In genomic region chr19:33440241-33440640, GRCh38 we compare ENCODE assay signal across 19 cellular contexts.
A peak's percentile ranks its signal among the peaks of the same experiment; 100 is the strongest.
DNase-seq lines count a peak whose midpoint lies in the region; ATAC-seq, FAIRE-seq and TF ChIP-seq lines count a peak whose summit lies in the region.
"Had no signal": no experiment of that assay in that cellular context is flagged by ENCODE, and none has a peak within 500 bp of the region (broad histone marks: within the 10 kb centered on the region; RNA-seq: fewer than 3 reads in every experiment).

No MANE protein-coding gene starts in this region.

- H3K14ac ChIP-seq in neuronal stem cell (ENCODE audit: low read length), result no peak overlapping the region

- no peaks in the 10 kb centered on the region for H3K9me3 Mint-ChIP-seq in stimulated activated naive CD8-positive, alpha-beta T cell treated with anti-CD3 and anti-CD28 coated beads, Interleukin-15, amount 100 ng/mL, for 72 hours

- in situ Hi-C loops in K562 (cut with MboI), result loop anchor here (25.0 kb wide), 1 partner anchor 1272 kb away; no protein-coding TSS in a partner anchor

- no peak overlapping the region for H2BK120ac ChIP-seq in neuronal stem cell (ENCODE audit: low read depth, low read length)

- H3K23ac ChIP-seq in neuronal stem cell (ENCODE audit: low read depth, low read length, poor library complexity), result peak overlapping the region; percentile 44

- peaks cover 0 to 5% of the 10 kb centered on the region in 2 experiments; a peak in 2 of 5 replicates for H3K4me1 ChIP-seq in K562 (replicated peaks in 1 of 2; ENCODE audit: control insufficient read depth in 2 of 2, insufficient read depth in 2 of 2, low read length in 2 of 2)
- peaks cover 7 to 8% of the 10 kb centered on the region in 2 donors for H3K4me1 ChIP-seq in neuronal stem cell (ENCODE audit: control insufficient read depth in 2 of 2, insufficient read depth in 1 of 2, low read depth in 1 of 2, low read length in 2 of 2)
- no peaks in the 10 kb centered on the region for H3K4me1 ChIP-seq in breast epithelium

- H3K18ac ChIP-seq in neuronal stem cell (ENCODE audit: low read length), result no peak overlapping the region

- no peak overlapping the region for H2BK12ac ChIP-seq in neuronal stem cell (ENCODE audit: low read length)

- DNase-seq in stimulated activated naive CD8-positive, alpha-beta T cell treated with anti-CD3 and anti-CD28 coated beads, Interleukin-15, amount 100 ng/mL, for 72 hours, result no peak
- DNase-seq in stimulated activated naive CD8-positive, alpha-beta T cell treated with anti-CD3 and anti-CD28 coated beads, Interleukin-15, Interleukin-2, amounts not matched to agents 100 U/mL and 50 U/mL, for 24 hours, result no peak
- DNase-seq in K562 (ENCODE audit: extremely low read depth in 1 of 4, low spot score in 3 of 4) (no peak), neuronal stem cell (ENCODE audit: low spot score) (no peak), breast epithelium (ENCODE audit: low spot score in 2 of 2) (no peak), RPMI8226 (no peak), frontal cortex (ENCODE audit: low spot score in 2 of 2) (no peak)
- DNase-seq: AML-193, DMS79, GOT3, KBM-7, NCI-H1417 treated with DMSO at 0.1 percent for 48 hours, NCI-H187 treated with DMSO at 0.1 percent for 48 hours, NCI-H226, NCI-H82, PC-3 had no signal

- BruUV-seq in K562 (replicated peaks; lab: Mats Ljungman, UMichigan), result no TSS peak

- H3K27me3 Mint-ChIP-seq in stimulated activated naive CD8-positive, alpha-beta T cell treated with anti-CD3 and anti-CD28 coated beads, Interleukin-15, amount 100 ng/mL, for 72 hours, result no peaks in the 10 kb centered on the region

- no peak for TF ChIP-seq RAD21 in K562 (CRISPR knock-in tag; conservative IDR thresholded peaks at IDR 0.05 in 1 of 2, IDR thresholded peaks at IDR 0.05 in 1 of 2)

- TF ChIP-seq EP300 in K562 (IDR thresholded peaks at IDR 0.05; ENCODE audit: low read length), result no peak

- intact Hi-C loops in K562 (cut with micrococcal nuclease), result no loop called here
- intact Hi-C loops in breast epithelium (cut with DNase I; ENCODE audit: low total_unique reads), result no loop called here

- WGBS in K562 (ENCODE audit: insufficient coverage, low coverage, missing lambda C conversion rate), result 2% methylated on average over 6 of the region's 6 CpGs
- WGBS in neuronal stem cell (ENCODE audit: extremely low coverage in 2 of 2, insufficient read length in 2 of 2, insufficient replicate concordance in 1 of 2), 2 donors, result no CpG with 5 or more reads among the region's 6 CpGs

- no peaks in the 10 kb centered on the region for H3K4me1 Mint-ChIP-seq in stimulated activated naive CD8-positive, alpha-beta T cell treated with anti-CD3 and anti-CD28 coated beads, Interleukin-15, amount 100 ng/mL, for 72 hours

- H3K4me2 ChIP-seq in K562 (ENCODE audit: insufficient read depth, low read length), result no peak overlapping the region
- H3K4me2 ChIP-seq in neuronal stem cell (ENCODE audit: insufficient read depth, low read length, poor library complexity, severe bottlenecking), result no peak overlapping the region

- H3K79me2 ChIP-seq in K562 (ENCODE audit: control insufficient read depth, insufficient read depth, low read length), result no peaks in the 10 kb centered on the region

- peak overlapping the region; percentile 59 to 82 for H3K27ac Mint-ChIP-seq in stimulated activated naive CD8-positive, alpha-beta T cell treated with anti-CD3 and anti-CD28 coated beads, Interleukin-15, amount 100 ng/mL, for 72 hours

- H3K27ac ChIP-seq in K562 (ENCODE audit: extremely low read depth, low read depth, low read length) (no peak overlapping the region), neuronal stem cell (replicated peaks; ENCODE audit: low read length) (no peak overlapping the region), breast epithelium (no peak overlapping the region)
- H3K27ac ChIP-seq: C4-2B had no signal

- H2AFZ ChIP-seq in K562 (ENCODE audit: low read depth, low read length) (no peak overlapping the region), neuronal stem cell (ENCODE audit: low read length) (no peak overlapping the region)

- H3K27me3 ChIP-seq in K562 (ENCODE audit: control insufficient read depth in 2 of 2, insufficient read depth in 2 of 2, low read length in 2 of 2) (peaks cover 3 to 53% of the 10 kb centered on the region in 2 experiments; a peak in 3 of 5 replicates), neuronal stem cell (ENCODE audit: control insufficient read depth in 3 of 3, insufficient read depth in 3 of 3, low read depth in 1 of 3, low read length in 3 of 3) (no peaks in the 10 kb centered on the region), breast epithelium (no peaks in the 10 kb centered on the region)

- TF ChIP-seq CTCF in K562 (IDR thresholded peaks at IDR 0.05 in 2 of 3, conservative IDR thresholded peaks at IDR 0.05 in 1 of 3; ENCODE audit: insufficient read depth in 2 of 3, low read depth in 1 of 3, low read length in 3 of 3) (no peak), breast epithelium (IDR thresholded peaks at IDR 0.05) (no peak)

- FAIRE-seq in K562 (lab: Jason Lieb, UNC) (no peak), frontal cortex (lab: Jason Lieb, UNC) (no peak)
- FAIRE-seq: GM12892, GM18507 had no signal

- H4K8ac ChIP-seq in neuronal stem cell (ENCODE audit: low read depth, low read length), result no peak overlapping the region

- H4K20me1 ChIP-seq in K562 (replicated peaks; ENCODE audit: control insufficient read depth, insufficient read depth, low read length), result peaks cover 16% of the 10 kb centered on the region; the same call in 1 of the 2 replicates

- H3K4me3 ChIP-seq in K562, result no peak overlapping the region
- H3K4me3 ChIP-seq in neuronal stem cell (ENCODE audit: low read length in 2 of 2), result no peak overlapping the region
- no peak overlapping the region for H3K4me3 ChIP-seq in breast epithelium

- H3K4ac ChIP-seq in neuronal stem cell (ENCODE audit: low read length), result no peak overlapping the region

- no peaks in the 10 kb centered on the region for H3K9me1 ChIP-seq in K562 (ENCODE audit: control insufficient read depth, insufficient read depth, low read length)

- TF ChIP-seq POLR2A in K562 (conservative IDR thresholded peaks at IDR 0.05), result no peak
- TF ChIP-seq POLR2A in breast epithelium (IDR thresholded peaks at IDR 0.05), result no peak

- no peak for ATAC-seq in stimulated activated naive CD8-positive, alpha-beta T cell treated with anti-CD3 and anti-CD28 coated beads, Interleukin-15, amount 100 ng/mL, for 72 hours
- no peak for ATAC-seq in stimulated activated naive CD8-positive, alpha-beta T cell treated with anti-CD3 and anti-CD28 coated beads, Interleukin-15, Interleukin-2, amounts not matched to agents 100 U/mL and 50 U/mL, for 24 hours
- no peak; the same call in 2 of the 3 replicates for ATAC-seq in K562
- ATAC-seq: PC-3 had no signal

- no peak overlapping the region for H2BK15ac ChIP-seq in neuronal stem cell (ENCODE audit: low read length)

- no peak overlapping the region for H3K9ac ChIP-seq in K562 (ENCODE audit: insufficient read depth in 1 of 2, low read depth in 2 of 2, low read length in 2 of 2)
- no peak overlapping the region for H3K9ac ChIP-seq in neuronal stem cell (ENCODE audit: low read depth, low read length, poor library complexity)

- POLR2A ChIA-PET in K562 (lab: Yijun Ruan, JAX), result interaction anchor here (0.6 kb wide), 1 partner anchor 249 kb away, joined by 3 read pairs; no protein-coding TSS in a partner anchor

- no peaks in the 10 kb centered on the region for H3K36me3 ChIP-seq in K562 (ENCODE audit: control insufficient read depth, insufficient read depth, low read length)
- peaks cover 0 to 4% of the 10 kb centered on the region in 2 donors for H3K36me3 ChIP-seq in neuronal stem cell (replicated peaks in 1 of 2; ENCODE audit: control insufficient read depth in 2 of 2, insufficient read depth in 2 of 2, low read length in 2 of 2)
- H3K36me3 ChIP-seq in breast epithelium, result no peaks in the 10 kb centered on the region

- H4K91ac ChIP-seq in neuronal stem cell (ENCODE audit: low read depth, low read length, poor library complexity), result no peak overlapping the region

- H2AK5ac ChIP-seq in neuronal stem cell (ENCODE audit: low read depth, low read length), result no peak overlapping the region

- no peak overlapping the region for H2BK5ac ChIP-seq in neuronal stem cell (ENCODE audit: low read length)

- CTCF ChIA-PET in K562 (lab: Yijun Ruan, JAX; ENCODE audit: low intra/inter-chr PET ratio), result no interaction called here

- H3K9me3 ChIP-seq in K562 (replicated peaks; ENCODE audit: control insufficient read depth, insufficient read depth, low read depth, low read length) (no peaks in the 10 kb centered on the region), neuronal stem cell (replicated peaks in 1 of 2; ENCODE audit: control insufficient read depth in 2 of 2, insufficient read depth in 1 of 2, low read depth in 1 of 2, low read length in 2 of 2) (peaks cover 0 to 6% of the 10 kb centered on the region in 2 donors), breast epithelium (no peaks in the 10 kb centered on the region)

- H3K4me3 Mint-ChIP-seq in stimulated activated naive CD8-positive, alpha-beta T cell treated with anti-CD3 and anti-CD28 coated beads, Interleukin-15, amount 100 ng/mL, for 72 hours, result no peak overlapping the region

- no peaks in the 10 kb centered on the region for H3K79me1 ChIP-seq in neuronal stem cell (ENCODE audit: low read depth, low read length)

TF ChIP-seq in K562, 482 proteins besides CTCF, POLR2A, EP300 and RAD21:
- TF ChIP-seq ZNF165 (CRISPR knock-in tag; IDR thresholded peaks at IDR 0.05; ENCODE audit: borderline replicate concordance) (no peak), NFIC (IDR thresholded peaks at IDR 0.05) (peak; percentile 52)
